Comparison of ENCODE assay signal across 21 cellular contexts in the genomic region with DNA sequence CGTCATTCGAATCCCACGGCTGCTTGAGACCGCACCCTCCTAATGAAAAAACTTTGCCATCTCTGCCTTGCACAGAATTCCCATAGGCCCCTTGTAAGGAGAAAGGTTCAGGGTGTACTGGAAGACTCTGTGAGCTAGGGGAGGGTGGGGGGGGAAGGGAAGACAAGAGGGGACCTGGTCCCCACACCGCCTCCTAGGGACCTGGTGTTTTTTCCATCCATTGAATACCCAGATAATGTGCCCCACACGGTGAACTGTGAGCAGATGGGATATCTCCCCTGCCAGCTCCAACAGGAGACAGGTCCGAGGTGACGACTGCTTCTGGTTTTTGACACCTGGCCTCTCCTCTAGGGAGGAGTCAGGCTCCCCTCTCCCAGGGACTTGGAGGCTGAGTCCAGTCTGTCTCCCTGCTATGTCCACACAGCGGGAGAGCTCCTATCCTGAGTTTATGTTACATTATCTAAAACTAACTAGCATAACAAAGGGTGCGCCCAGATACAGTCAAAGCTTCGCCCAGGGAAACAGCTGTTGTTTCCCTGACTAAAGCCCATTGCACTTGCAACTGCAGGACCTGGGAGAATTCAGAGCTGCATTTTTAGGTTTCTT. TPM values are rescaled to one million over a fixed set of nuclear protein-coding genes. Genes with fewer than 3 reads are reported as not detected.
A peak's percentile ranks its signal among the peaks of the same experiment; 100 is the strongest.
DNase-seq lines count a peak whose midpoint lies in the region; ATAC-seq, FAIRE-seq and TF ChIP-seq lines count a peak whose summit lies in the region.
"Had no signal": no experiment of that assay in that cellular context is flagged by ENCODE, and none has a peak within 500 bp of the region (broad histone marks: within the 10 kb centered on the region; RNA-seq: fewer than 3 reads in every experiment).

No MANE protein-coding gene starts in this region.

- WGBS in hepatocyte (ENCODE audit: low lambda C conversion rate, missing lambda C conversion rate), result 73% methylated on average over 11 of the region's 11 CpGs

- no peaks in the 10 kb centered on the region for H3K36me3 ChIP-seq in hepatocyte (replicated peaks; ENCODE audit: insufficient read depth, low read depth)
- H3K36me3 ChIP-seq: sigmoid colon had no signal

- H3K4me2 ChIP-seq in hepatocyte, result peak overlapping the region; percentile 92

- peak overlapping the region; percentile 94 for H3K27ac ChIP-seq in hepatocyte
- H3K27ac ChIP-seq: sigmoid colon had no signal

- no peaks in the 10 kb centered on the region for H3K9me3 ChIP-seq in hepatocyte (ENCODE audit: low read depth)

- no peaks in the 10 kb centered on the region for H3K9me3 Mint-ChIP-seq in progenitor cell of endocrine pancreas (ENCODE audit: low read depth)
- H3K9me3 Mint-ChIP-seq: activated CD4-positive, alpha-beta memory T cell treated with anti-CD3 and anti-CD28 coated beads for 36 hours; activated T-cell treated with anti-CD3 and anti-CD28 coated beads, Interleukin-2, amount 50 U/mL, for 72 hours had no signal

- peaks cover 16% of the 10 kb centered on the region for H3K4me1 Mint-ChIP-seq in progenitor cell of endocrine pancreas (ENCODE audit: low read depth)

- FAIRE-seq in HTR-8/SVneo (lab: Jason Lieb, UNC), result no peak
- FAIRE-seq: A204.1 had no signal

- peaks cover 7% of the 10 kb centered on the region for H3K27me3 ChIP-seq in hepatocyte
- H3K27me3 ChIP-seq: foreskin keratinocyte had no signal

- H3K27me3 Mint-ChIP-seq in progenitor cell of endocrine pancreas, result no peaks in the 10 kb centered on the region

- H3K4me3 Mint-ChIP-seq in progenitor cell of endocrine pancreas (ENCODE audit: low read depth), result peak overlapping the region; percentile 86
- H3K4me3 Mint-ChIP-seq: activated CD4-positive, alpha-beta memory T cell treated with anti-CD3 and anti-CD28 coated beads for 36 hours had no signal

- POLR2A ChIA-PET in GM10248 (lab: Yijun Ruan, JAX), result no interaction called here

- H3K79me2 ChIP-seq in hepatocyte, result peaks cover 18% of the 10 kb centered on the region

- peaks cover 15% of the 10 kb centered on the region for H3K36me3 Mint-ChIP-seq in progenitor cell of endocrine pancreas (ENCODE audit: insufficient read depth)
- H3K36me3 Mint-ChIP-seq: activated CD4-positive, alpha-beta memory T cell treated with anti-CD3 and anti-CD28 coated beads for 36 hours had no signal

- no peaks in the 10 kb centered on the region for H3K4me1 ChIP-seq in hepatocyte (ENCODE audit: insufficient read depth)

- DNase-seq in DMS53 (lab: John Stamatoyannopoulos, UW) (peak; percentile 9), DMS53 treated with DMSO at 0.1 percent for 48 hours (lab: John Stamatoyannopoulos, UW; ENCODE audit: unreplicated experiment) (no peak), NCI-H2171 (lab: John Stamatoyannopoulos, UW) (peak; percentile 37), hepatocyte (ENCODE audit: low spot score) (no peak), progenitor cell of endocrine pancreas (ENCODE audit: low spot score, unreplicated experiment) (no peak), HTR-8/SVneo (ENCODE audit: insufficient read length, low spot score) (no peak), GM10248 (ENCODE audit: extremely low spot score) (no peak)
- DNase-seq: activated CD4-positive, alpha-beta memory T cell treated with anti-CD3 and anti-CD28 coated beads for 36 hours; activated T-cell treated with anti-CD3 and anti-CD28 coated beads, Interleukin-2, amount 50 U/mL, for 72 hours; caudate nucleus; HCEC 1CT; mesenchymal stem cell; NCI-H1048; nucleus accumbens; sigmoid colon; stimulated activated CD4-positive, alpha-beta T cell treated with anti-CD3 and anti-CD28 coated beads, Interleukin-4, amount 100 ng/mL, for 4 hours had no signal

- H2AFZ ChIP-seq in hepatocyte, result no peak overlapping the region

- H3K27ac Mint-ChIP-seq in progenitor cell of endocrine pancreas, result peak overlapping the region; percentile 45
- H3K27ac Mint-ChIP-seq: activated CD4-positive, alpha-beta memory T cell treated with anti-CD3 and anti-CD28 coated beads for 36 hours; activated T-cell treated with anti-CD3 and anti-CD28 coated beads, Interleukin-2, amount 50 U/mL, for 72 hours had no signal

- no peak for ATAC-seq in HG03432 (IDR thresholded peaks at IDR 0.05; ENCODE audit: unreplicated experiment)
- ATAC-seq: activated T-cell treated with anti-CD3 and anti-CD28 coated beads, Interleukin-2, amount 50 U/mL, for 72 hours had no signal

- CTCF ChIA-PET in GM10248 (lab: Yijun Ruan, JAX), result interaction anchor here (0.7 to 1.5 kb wide), 2 partner anchors 10 to 16 kb away, joined by 3 to 5 read pairs; no protein-coding TSS in a partner anchor

- H4K20me1 ChIP-seq in hepatocyte (ENCODE audit: insufficient read depth, poor library complexity, severe bottlenecking), result peaks cover 8% of the 10 kb centered on the region

- H3K9me2 ChIP-seq in hepatocyte (replicated peaks; ENCODE audit: insufficient read depth), result no peaks in the 10 kb centered on the region

- TF ChIP-seq CTCF in hepatocyte (IDR thresholded peaks at IDR 0.05; ENCODE audit: poor library complexity), result no peak
- TF ChIP-seq CTCF in progenitor cell of endocrine pancreas (IDR thresholded peaks at IDR 0.05; ENCODE audit: unreplicated experiment), result no peak
- no peak for TF ChIP-seq CTCF in GM10248 (IDR thresholded peaks at IDR 0.05; ENCODE audit: control extremely low read depth, extremely low read depth, low read depth, missing control alignments)

- H3K4me3 ChIP-seq in hepatocyte, result no peak overlapping the region
- H3K4me3 ChIP-seq: sigmoid colon, SK-N-MC had no signal

RNA-seq across cellular contexts. Expression of a gene that starts 1.8 kb away (rescaled TPM):
- total RNA-seq in hepatocyte (35.5 and 37.7 TPM in 2 replicates), progenitor cell of endocrine pancreas (32.3 and 33.7 TPM in 2 replicates)
- 42.5 and 52.7 TPM in 2 replicates for polyA plus RNA-seq in hepatocyte
- total RNA-seq: activated CD4-positive, alpha-beta memory T cell treated with anti-CD3 and anti-CD28 coated beads for 36 hours; activated T-cell treated with anti-CD3 and anti-CD28 coated beads, Interleukin-2, amount 50 U/mL, for 72 hours; sigmoid colon had no signal

RNA-seq across cellular contexts. Expression of a gene that starts 50.8 kb away (rescaled TPM):
- 3.9 and 4.2 TPM in 2 replicates for total RNA-seq in hepatocyte
- 2.7 and 2.8 TPM in 2 replicates for polyA plus RNA-seq in hepatocyte
- not detected in 2 replicates for total RNA-seq in progenitor cell of endocrine pancreas
- total RNA-seq: activated CD4-positive, alpha-beta memory T cell treated with anti-CD3 and anti-CD28 coated beads for 36 hours; activated T-cell treated with anti-CD3 and anti-CD28 coated beads, Interleukin-2, amount 50 U/mL, for 72 hours; foreskin keratinocyte; G401; sigmoid colon had no signal
- polyA plus RNA-seq: foreskin keratinocyte had no signal

Comparison
In these comparisons a context has a peak if more than half of its experiments do, and no peak if none do; other contexts are left out.
1. DNase-seq: peak in DMS53 (single experiment) and NCI-H2171 (single experiment); none in DMS53 treated with DMSO at 0.1 percent for 48 hours (single experiment), hepatocyte (single experiment), progenitor cell of endocrine pancreas (single experiment), HTR-8/SVneo (single experiment) and GM10248 (single experiment).